ENCODE assay signal across 9 cellular contexts in genomic region chr14:51485733-51486132, GRCh38.
"Had no signal": no experiment of that assay in that cellular context is flagged by ENCODE, and none has a peak within 500 bp of the region (broad histone marks: within the 10 kb centered on the region; RNA-seq: fewer than 3 reads in every experiment).

No MANE protein-coding gene starts in this region.

- H3K9me3 ChIP-seq: HAP-1 had no signal

- H3K4me2 ChIP-seq: GM23338 had no signal

- DNase-seq: GM23248, GOT3, H7, H9, HCEC 1CT, HFFc6 had no signal

- H3K4me1 ChIP-seq: HAP-1 had no signal

- H3K4me3 ChIP-seq: GM23248, GM23338, HAP-1 had no signal

- H3K9ac ChIP-seq: GM23248 had no signal

- ATAC-seq: GM23338, HCT116 had no signal

- H3K36me3 ChIP-seq: HAP-1 had no signal

- H2AFZ ChIP-seq: GM23248, GM23338 had no signal

- H3K27ac ChIP-seq: GM23248 had no signal
